In the genomic region with DNA sequence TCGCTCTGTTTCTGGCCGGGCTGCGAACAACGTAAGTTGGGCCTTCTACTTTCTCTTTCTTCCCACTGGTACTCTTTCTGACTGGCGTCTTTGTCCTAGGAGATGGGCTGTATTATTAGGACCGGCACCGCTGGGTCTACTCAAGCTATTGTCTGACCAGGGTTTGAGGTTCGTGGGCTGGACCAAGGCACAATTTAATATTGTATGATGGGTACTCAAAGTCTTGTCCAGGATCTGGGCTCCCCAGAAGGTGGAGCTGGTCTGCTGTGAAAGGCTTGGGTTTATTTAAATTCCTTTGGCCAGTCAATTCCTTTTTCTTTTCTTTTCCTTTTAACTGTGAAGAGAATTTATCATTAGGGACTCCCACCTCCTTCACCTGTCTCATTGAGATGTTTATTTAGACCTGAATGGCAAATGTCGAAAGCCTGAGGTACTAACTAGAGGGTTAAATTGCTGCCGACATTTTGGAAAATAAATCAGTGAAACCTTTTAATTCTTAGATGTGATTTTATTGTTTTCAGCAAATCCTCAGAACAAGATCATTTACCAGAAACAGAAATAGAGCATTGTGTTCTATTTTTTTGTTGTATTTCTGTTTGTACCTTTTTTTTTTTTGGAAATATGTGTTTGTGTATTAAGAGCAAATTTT, we compare ENCODE assay signal across 8 cellular contexts. TPM values are rescaled to one million over a fixed set of nuclear protein-coding genes. Genes with fewer than 3 reads are reported as not detected.
A peak's percentile ranks its signal among the peaks of the same experiment; 100 is the strongest.
DNase-seq lines count a peak whose midpoint lies in the region; ATAC-seq and TF ChIP-seq lines count a peak whose summit lies in the region.

No MANE protein-coding gene starts in this region.

- no peak for TF ChIP-seq POLR2A in HCT116 (IDR thresholded peaks at IDR 0.05; ENCODE audit: borderline replicate concordance, extremely low read depth, insufficient read depth, insufficient read length)

- no peaks in the 10 kb centered on the region for H3K9me3 Mint-ChIP-seq in brain

- peak overlapping the region; percentile 95 for H2AFZ ChIP-seq in HCT116 (ENCODE audit: low read depth, low read length, poor library complexity, severe bottlenecking)

- peak overlapping the region; percentile 8; the same call in 1 of the 2 replicates for H3K9ac ChIP-seq in HCT116 (ENCODE audit: low read length)
- H3K9ac ChIP-seq in skeletal muscle tissue (ENCODE audit: low read depth in 1 of 3, low read length in 3 of 3) = peak overlapping the region; percentile 55 to 83 (median 79)

- no peaks in the 10 kb centered on the region for H3K9me2 ChIP-seq in HCT116 (ENCODE audit: insufficient read depth)

- peak; percentile 32 for DNase-seq in NCI-H2196 (lab: John Stamatoyannopoulos, UW; ENCODE audit: unreplicated experiment)
- no peak for DNase-seq in NCI-H2196 treated with DMSO at 0.1 percent for 48 hours (lab: John Stamatoyannopoulos, UW; ENCODE audit: unreplicated experiment)
- DNase-seq in HCT116 (ENCODE audit: low read depth, low spot score) = no peak
- peak; percentile 35 for DNase-seq in NCI-H2029 treated with DMSO at 0.1 percent for 48 hours (lab: John Stamatoyannopoulos, UW)
- DNase-seq in effector CD4-positive, alpha-beta T cell = no peak

- TSS peak; percentile 70 for BruUV-seq in HCT116 (replicated peaks; lab: Mats Ljungman, UMichigan)

- H3K4me3 ChIP-seq in HCT116 (replicated peaks in 1 of 2; ENCODE audit: low read depth in 1 of 2, low read length in 2 of 2) = peak overlapping the region; percentile 77 to 85
- peak overlapping the region; percentile 90 for H3K4me3 ChIP-seq in iPS-18c (ENCODE audit: insufficient read depth, low read depth, low read length)
- H3K4me3 ChIP-seq in skeletal muscle tissue (ENCODE audit: low read length in 3 of 3) = peak overlapping the region; percentile 76 to 100 (median 98)

- H3K4me2 ChIP-seq in HCT116 (ENCODE audit: low read length) = peak overlapping the region; percentile 93

- no peaks in the 10 kb centered on the region for H4K20me1 ChIP-seq in HCT116 (ENCODE audit: insufficient read depth)

- POLR2A ChIA-PET in HCT116 (lab: Charles Lee) = no interaction called here

- H3K36me3 Mint-ChIP-seq in brain = peaks cover 27% of the 10 kb centered on the region

- peak overlapping the region; percentile 96 to 100 (median 99) for H3K4me3 Mint-ChIP-seq in brain

- H3K27me3 Mint-ChIP-seq in brain = peaks cover 3% of the 10 kb centered on the region

- intact Hi-C loops in HCT116 (cut with micrococcal nuclease) = loop anchor here (2.0 to 10.0 kb wide), 2 partner anchors 222 to 548 kb away; a partner anchor contains a TSS

- RAD21 ChIA-PET in HCT116 (lab: Charles Lee; ENCODE audit: low non-redundant PET in 1 of 2, low total read pairs in 2 of 2, uncharacterized antibody in 2 of 2, unreplicated experiment in 2 of 2) = no interaction called here

- peak; percentile 75 for TF ChIP-seq RAD21 in HCT116 (IDR thresholded peaks at IDR 0.05; ENCODE audit: low read depth)

- H3K79me2 ChIP-seq in HCT116 (ENCODE audit: insufficient read depth, low read length) = peaks cover 13% of the 10 kb centered on the region; the same call in 1 of the 2 replicates

- H3K9me3 ChIP-seq in HCT116 (ENCODE audit: control insufficient read depth in 1 of 2, insufficient read depth in 1 of 2, low read depth in 1 of 2, low read length in 2 of 2) = no peaks in the 10 kb centered on the region
- H3K9me3 ChIP-seq in iPS-18c (ENCODE audit: control insufficient read depth, insufficient read depth, low read length) = no peaks in the 10 kb centered on the region
- no peaks in the 10 kb centered on the region for H3K9me3 ChIP-seq in skeletal muscle tissue (ENCODE audit: control insufficient read depth in 3 of 3, low read length in 3 of 3)

- peak; percentile 57 for ATAC-seq in HCT116

- H3K36me3 ChIP-seq in HCT116 (ENCODE audit: control insufficient read depth in 1 of 2, insufficient read depth in 2 of 2, low read length in 2 of 2) (no peaks in the 10 kb centered on the region), skeletal muscle tissue (ENCODE audit: control insufficient read depth in 3 of 3, insufficient read depth in 3 of 3, low read length in 3 of 3) (no peaks in the 10 kb centered on the region)

- no peaks in the 10 kb centered on the region for H3K27me3 ChIP-seq in HCT116 (ENCODE audit: insufficient read depth, low read length)
- no peaks in the 10 kb centered on the region for H3K27me3 ChIP-seq in skeletal muscle tissue (ENCODE audit: control insufficient read depth in 3 of 3, insufficient read depth in 3 of 3, low read length in 3 of 3)

- peaks cover 79% of the 10 kb centered on the region for H3K4me1 Mint-ChIP-seq in brain

- peak overlapping the region; percentile 70; the same call in 1 of the 2 replicates for H3K27ac ChIP-seq in HCT116 (ENCODE audit: low read depth, low read length)
- H3K27ac ChIP-seq in skeletal muscle tissue (ENCODE audit: low read depth, low read length) = peak overlapping the region; percentile 14

- CTCF ChIA-PET in HCT116 (lab: Charles Lee) = interaction anchor here (1.1 kb wide), 2 partner anchors 18 to 80 kb away, joined by 3 read pairs; no protein-coding TSS in a partner anchor

- TF ChIP-seq CTCF in HCT116 (IDR thresholded peaks at IDR 0.05 in 2 of 3, conservative IDR thresholded peaks at IDR 0.05 in 1 of 3; ENCODE audit: borderline replicate concordance in 1 of 3, insufficient read depth in 1 of 3, low read depth in 2 of 3, low read length in 2 of 3) = peak; percentile 50 to 58 (median 52); a peak in 5 of 6 replicates
- peak; percentile 72 to 81 for TF ChIP-seq CTCF in brain (conservative IDR thresholded peaks at IDR 0.05)

- peaks cover 12 to 21% of the 10 kb centered on the region in 2 experiments for H3K4me1 ChIP-seq in HCT116 (ENCODE audit: control insufficient read depth in 1 of 2, insufficient read depth in 2 of 2, low read length in 2 of 2)
- H3K4me1 ChIP-seq in skeletal muscle tissue (ENCODE audit: control insufficient read depth in 3 of 3, insufficient read depth in 3 of 3, low read length in 3 of 3) = peaks cover 9 to 16% (median 15%) of the 10 kb centered on the region in 3 donors

- peak overlapping the region; percentile 99 to 100 (median 99) for H3K27ac Mint-ChIP-seq in brain

TF ChIP-seq in HCT116, 20 proteins besides CTCF, POLR2A, EP300 and RAD21 (continues in another document):
- TF ChIP-seq, protein P1, sequence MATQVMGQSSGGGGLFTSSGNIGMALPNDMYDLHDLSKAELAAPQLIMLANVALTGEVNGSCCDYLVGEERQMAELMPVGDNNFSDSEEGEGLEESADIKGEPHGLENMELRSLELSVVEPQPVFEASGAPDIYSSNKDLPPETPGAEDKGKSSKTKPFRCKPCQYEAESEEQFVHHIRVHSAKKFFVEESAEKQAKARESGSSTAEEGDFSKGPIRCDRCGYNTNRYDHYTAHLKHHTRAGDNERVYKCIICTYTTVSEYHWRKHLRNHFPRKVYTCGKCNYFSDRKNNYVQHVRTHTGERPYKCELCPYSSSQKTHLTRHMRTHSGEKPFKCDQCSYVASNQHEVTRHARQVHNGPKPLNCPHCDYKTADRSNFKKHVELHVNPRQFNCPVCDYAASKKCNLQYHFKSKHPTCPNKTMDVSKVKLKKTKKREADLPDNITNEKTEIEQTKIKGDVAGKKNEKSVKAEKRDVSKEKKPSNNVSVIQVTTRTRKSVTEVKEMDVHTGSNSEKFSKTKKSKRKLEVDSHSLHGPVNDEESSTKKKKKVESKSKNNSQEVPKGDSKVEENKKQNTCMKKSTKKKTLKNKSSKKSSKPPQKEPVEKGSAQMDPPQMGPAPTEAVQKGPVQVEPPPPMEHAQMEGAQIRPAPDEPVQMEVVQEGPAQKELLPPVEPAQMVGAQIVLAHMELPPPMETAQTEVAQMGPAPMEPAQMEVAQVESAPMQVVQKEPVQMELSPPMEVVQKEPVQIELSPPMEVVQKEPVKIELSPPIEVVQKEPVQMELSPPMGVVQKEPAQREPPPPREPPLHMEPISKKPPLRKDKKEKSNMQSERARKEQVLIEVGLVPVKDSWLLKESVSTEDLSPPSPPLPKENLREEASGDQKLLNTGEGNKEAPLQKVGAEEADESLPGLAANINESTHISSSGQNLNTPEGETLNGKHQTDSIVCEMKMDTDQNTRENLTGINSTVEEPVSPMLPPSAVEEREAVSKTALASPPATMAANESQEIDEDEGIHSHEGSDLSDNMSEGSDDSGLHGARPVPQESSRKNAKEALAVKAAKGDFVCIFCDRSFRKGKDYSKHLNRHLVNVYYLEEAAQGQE (IDR thresholded peaks at IDR 0.05; ENCODE audit: low read depth) = no peak
- TF ChIP-seq, protein P2, sequence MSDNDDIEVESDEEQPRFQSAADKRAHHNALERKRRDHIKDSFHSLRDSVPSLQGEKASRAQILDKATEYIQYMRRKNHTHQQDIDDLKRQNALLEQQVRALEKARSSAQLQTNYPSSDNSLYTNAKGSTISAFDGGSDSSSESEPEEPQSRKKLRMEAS (IDR thresholded peaks at IDR 0.05) = no peak
- TF ChIP-seq SIN3A (IDR thresholded peaks at IDR 0.05; ENCODE audit: low read depth) (no peak), ZNF274 (IDR thresholded peaks at IDR 0.05; ENCODE audit: low read depth, low read length) (no peak), POLR2AphosphoS5 (IDR thresholded peaks at IDR 0.05; ENCODE audit: low read depth, low read length) (no peak), CEBPB (IDR thresholded peaks at IDR 0.05; ENCODE audit: low read depth) (no peak)
- TF ChIP-seq, protein P3, sequence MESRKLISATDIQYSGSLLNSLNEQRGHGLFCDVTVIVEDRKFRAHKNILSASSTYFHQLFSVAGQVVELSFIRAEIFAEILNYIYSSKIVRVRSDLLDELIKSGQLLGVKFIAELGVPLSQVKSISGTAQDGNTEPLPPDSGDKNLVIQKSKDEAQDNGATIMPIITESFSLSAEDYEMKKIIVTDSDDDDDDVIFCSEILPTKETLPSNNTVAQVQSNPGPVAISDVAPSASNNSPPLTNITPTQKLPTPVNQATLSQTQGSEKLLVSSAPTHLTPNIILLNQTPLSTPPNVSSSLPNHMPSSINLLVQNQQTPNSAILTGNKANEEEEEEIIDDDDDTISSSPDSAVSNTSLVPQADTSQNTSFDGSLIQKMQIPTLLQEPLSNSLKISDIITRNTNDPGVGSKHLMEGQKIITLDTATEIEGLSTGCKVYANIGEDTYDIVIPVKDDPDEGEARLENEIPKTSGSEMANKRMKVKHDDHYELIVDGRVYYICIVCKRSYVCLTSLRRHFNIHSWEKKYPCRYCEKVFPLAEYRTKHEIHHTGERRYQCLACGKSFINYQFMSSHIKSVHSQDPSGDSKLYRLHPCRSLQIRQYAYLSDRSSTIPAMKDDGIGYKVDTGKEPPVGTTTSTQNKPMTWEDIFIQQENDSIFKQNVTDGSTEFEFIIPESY (IDR thresholded peaks at IDR 0.05; ENCODE audit: extremely low read depth, insufficient replicate concordance, low read length) = no peak

RNA-seq across cellular contexts. Expression of a gene that starts 0.4 kb away (rescaled TPM):
- 7.4 TPM for total RNA-seq in HCT116 (2021; ENCODE audit: unreplicated experiment)
- polyA plus RNA-seq in HCT116 (2012) = 1.3 and 3.1 TPM in 2 replicates
- 13.8 TPM for polyA plus RNA-seq in brain (ENCODE audit: insufficient read depth, low read depth, low replicate concordance)
- 11.0 TPM for total RNA-seq in skeletal muscle tissue

RNA-seq across cellular contexts. Expression of a gene that starts 0.8 kb away (rescaled TPM):
- total RNA-seq in HCT116 (2021; ENCODE audit: unreplicated experiment) = 2.8 TPM
- polyA plus RNA-seq in HCT116 (2012) = 0.75 and 0.99 TPM in 2 replicates
- polyA plus RNA-seq in brain (ENCODE audit: insufficient read depth, low read depth, low replicate concordance) = 5.5 TPM
- 5.2 TPM for total RNA-seq in skeletal muscle tissue

RNA-seq across cellular contexts. Expression of a gene that starts 39.1 kb away (rescaled TPM):
- 35.9 TPM for total RNA-seq in HCT116 (2021; ENCODE audit: unreplicated experiment)
- 55.1 and 58.8 TPM in 2 replicates for polyA plus RNA-seq in HCT116 (2012)
- polyA plus RNA-seq in brain (ENCODE audit: insufficient read depth, low read depth, low replicate concordance) = 52.1 TPM
- 7.3 TPM for total RNA-seq in skeletal muscle tissue

Comparison
In these comparisons a context has a peak if more than half of its experiments do, and no peak if none do; other contexts are left out.
1. DNase-seq: peak in NCI-H2196 (single experiment) and NCI-H2029 treated with DMSO at 0.1 percent for 48 hours (single experiment); none in NCI-H2196 treated with DMSO at 0.1 percent for 48 hours (single experiment), HCT116 (single experiment) and effector CD4-positive, alpha-beta T cell (single experiment).
2. Peak in every context shown above with its lines, with median percentiles within 50 percentile points of each other: H3K4me3 ChIP-seq.